8 cellular contexts compared by ENCODE assay signal in genomic region chr7:48154792-48155413, GRCh38. TPM values are rescaled to one million over a fixed set of nuclear protein-coding genes. Genes with fewer than 3 reads are reported as not detected.
DNase-seq lines count a peak whose midpoint lies in the region; ATAC-seq, FAIRE-seq and TF ChIP-seq lines count a peak whose summit lies in the region.

No MANE protein-coding gene starts in this region.

- ATAC-seq in HG02763 (IDR thresholded peaks at IDR 0.05; ENCODE audit: unreplicated experiment) = no peak

- H3K27ac ChIP-seq in HL-60 (replicated peaks) = no peak overlapping the region
- no peak overlapping the region for H3K27ac ChIP-seq in vagina

- intact Hi-C loops in vagina (cut with DNase I) = no loop called here

- peak; percentile 79 for FAIRE-seq in TTC549 (lab: Jason Lieb, UNC)

- peak; percentile 83 for TF ChIP-seq CTCF in AG09319 (IDR thresholded peaks at IDR 0.05; ENCODE audit: low read depth, low read length)
- peak; percentile 71 for TF ChIP-seq CTCF in GM12873 (IDR thresholded peaks at IDR 0.05; ENCODE audit: insufficient read depth, low read depth, low read length, missing control alignments)
- peak; percentile 40 for TF ChIP-seq CTCF in HL-60 (IDR thresholded peaks at IDR 0.05; ENCODE audit: insufficient read depth, low read length)
- TF ChIP-seq CTCF in vagina (IDR thresholded peaks at IDR 0.05) = no peak

- TF ChIP-seq POLR2A in vagina (IDR thresholded peaks at IDR 0.05) = no peak

- H3K27me3 ChIP-seq in HL-60 (ENCODE audit: insufficient read depth, poor library complexity, severe bottlenecking) (no peaks in the 10 kb centered on the region), vagina (no peaks in the 10 kb centered on the region)

- H3K4me1 ChIP-seq in vagina = no peaks in the 10 kb centered on the region

- H3K4me3 ChIP-seq in HL-60 (replicated peaks; ENCODE audit: insufficient read depth, low read length) (no peak overlapping the region), vagina (no peak overlapping the region)

- DNase-seq in AG09319 (ENCODE audit: extremely low read depth, low read depth) (no peak), HL-60 (ENCODE audit: low read depth in 1 of 2, low spot score in 1 of 2) (peak in 1 of 2 experiments; percentile 34), fibroblast of gingiva (ENCODE audit: low read depth) (peak; percentile 28), vagina (ENCODE audit: extremely low spot score in 2 of 2) (no peak)
- peak; percentile 27 to 33 for DNase-seq in stimulated activated CD4-positive, alpha-beta T cell treated with anti-CD3 and anti-CD28 coated beads, Interleukin-2, amount 100 ng/mL, for 24 hours

- no peaks in the 10 kb centered on the region for H3K9me3 ChIP-seq in vagina

- H3K36me3 ChIP-seq in vagina = no peaks in the 10 kb centered on the region

RNA-seq across cellular contexts. Expression of gene ABCA13, which starts 16.4 kb away (rescaled TPM):
- under 0.01 TPM for total RNA-seq in vagina

Comparison
In these comparisons a context has a peak if more than half of its experiments do, and no peak if none do; other contexts are left out.
1. DNase-seq: peak in fibroblast of gingiva (single experiment) and stimulated activated CD4-positive, alpha-beta T cell treated with anti-CD3 and anti-CD28 coated beads, Interleukin-2, amount 100 ng/mL, for 24 hours (2 of 2); none in AG09319 (single experiment) and vagina (0 of 2).
2. CTCF ChIP-seq: peak in AG09319 (single experiment), GM12873 (single experiment) and HL-60 (single experiment); none in vagina (0 of 3).